ENCODE assay signal across 22 cellular contexts in genomic region chr4:173160871-173161270, GRCh38. TPM values are rescaled to one million over a fixed set of nuclear protein-coding genes. Genes with fewer than 3 reads are reported as not detected.
DNase-seq lines count a peak whose midpoint lies in the region; ATAC-seq and TF ChIP-seq lines count a peak whose summit lies in the region.
"Had no signal": no experiment of that assay in that cellular context is flagged by ENCODE, and none has a peak within 500 bp of the region (broad histone marks: within the 10 kb centered on the region; RNA-seq: fewer than 3 reads in every experiment).

No MANE protein-coding gene starts in this region.

- BruUV-seq in Panc1 (replicated peaks; lab: Mats Ljungman, UMichigan) = no TSS peak

- H3K36me3 Mint-ChIP-seq in activated CD4-positive, alpha-beta T cell treated with anti-CD3 and anti-CD28 coated beads, Interleukin-2, amount 10 ng/mL, durations not matched to agents 24 days and 14 days (ENCODE audit: low read depth) = peaks cover 5% of the 10 kb centered on the region
- H3K36me3 Mint-ChIP-seq in nephron progenitor cell (ENCODE audit: low read depth) = no peaks in the 10 kb centered on the region

- H3K27ac Mint-ChIP-seq in activated CD4-positive, alpha-beta T cell treated with anti-CD3 and anti-CD28 coated beads, Interleukin-2, amount 10 ng/mL, durations not matched to agents 24 days and 14 days = no peak overlapping the region
- peak overlapping the region; percentile 23 for H3K27ac Mint-ChIP-seq in nephron progenitor cell
- H3K27ac Mint-ChIP-seq: CD4-positive, alpha-beta T cell; HFFc6 had no signal

- intact Hi-C loops in activated CD4-positive, alpha-beta T cell treated with anti-CD3 and anti-CD28 coated beads, Interleukin-2, amount 10 ng/mL, durations not matched to agents 24 days and 14 days (cut with micrococcal nuclease) = no loop called here
- intact Hi-C loops in Panc1 (cut with micrococcal nuclease; ENCODE audit: unreplicated experiment) = no loop called here

- peaks cover 14% of the 10 kb centered on the region; the same call in 1 of the 2 replicates for H3K36me3 ChIP-seq in Panc1 (ENCODE audit: control insufficient read depth, insufficient read depth, low read length)
- H3K36me3 ChIP-seq: BE2C, HAP-1 had no signal

- POLR2A ChIA-PET in Panc1 (lab: Charles Lee) = no interaction called here

- TF ChIP-seq CTCF in Panc1 (IDR thresholded peaks at IDR 0.05) = no peak
- TF ChIP-seq CTCF in nephron progenitor cell (IDR thresholded peaks at IDR 0.05) = no peak

- no peaks in the 10 kb centered on the region for H3K27me3 ChIP-seq in Panc1 (ENCODE audit: control insufficient read depth, insufficient read depth, low read length)
- H3K27me3 ChIP-seq: BLaER1 treated with 17β-estradiol and CSF1 and Interleukin-3, amounts not matched to agents 10 nM and 100 nM had no signal

- no peaks in the 10 kb centered on the region for H3K9me3 Mint-ChIP-seq in activated CD4-positive, alpha-beta T cell treated with anti-CD3 and anti-CD28 coated beads, Interleukin-2, amount 10 ng/mL, durations not matched to agents 24 days and 14 days
- no peaks in the 10 kb centered on the region for H3K9me3 Mint-ChIP-seq in nephron progenitor cell
- H3K9me3 Mint-ChIP-seq: CD14-positive monocyte; CD4-positive, alpha-beta T cell; CD8-positive, alpha-beta memory T cell; HFFc6 had no signal

- H3K4me1 Mint-ChIP-seq in activated CD4-positive, alpha-beta T cell treated with anti-CD3 and anti-CD28 coated beads, Interleukin-2, amount 10 ng/mL, durations not matched to agents 24 days and 14 days = peaks cover 3% of the 10 kb centered on the region
- peaks cover 4% of the 10 kb centered on the region for H3K4me1 Mint-ChIP-seq in nephron progenitor cell

- no peak for ATAC-seq in Panc1
- no peak for ATAC-seq in GM18909 (IDR thresholded peaks at IDR 0.05; ENCODE audit: poor library complexity, unreplicated experiment)
- ATAC-seq: A549 had no signal

- in situ Hi-C loops in Panc1 (cut with HindIII; ENCODE audit: low pct_unique_long_range_greater_than_20kb, low sequenced_read_pairs) = loop anchor here (25.0 kb wide), 1 partner anchor 101 kb away; no protein-coding TSS in a partner anchor

- no peaks in the 10 kb centered on the region for H3K27me3 Mint-ChIP-seq in activated CD4-positive, alpha-beta T cell treated with anti-CD3 and anti-CD28 coated beads, Interleukin-2, amount 10 ng/mL, durations not matched to agents 24 days and 14 days
- H3K27me3 Mint-ChIP-seq in nephron progenitor cell (ENCODE audit: low read depth, poor library complexity) = no peaks in the 10 kb centered on the region
- H3K27me3 Mint-ChIP-seq: CD4-positive, alpha-beta T cell; CD8-positive, alpha-beta memory T cell had no signal

- H3K4me3 Mint-ChIP-seq in activated CD4-positive, alpha-beta T cell treated with anti-CD3 and anti-CD28 coated beads, Interleukin-2, amount 10 ng/mL, durations not matched to agents 24 days and 14 days = no peak overlapping the region
- H3K4me3 Mint-ChIP-seq in nephron progenitor cell = no peak overlapping the region
- H3K4me3 Mint-ChIP-seq: CD14-positive monocyte; CD4-positive, alpha-beta T cell; CD8-positive, alpha-beta memory T cell; HFFc6 had no signal

- H3K4me3 ChIP-seq in Panc1 (ENCODE audit: low read depth in 2 of 2, low read length in 2 of 2) = no peak overlapping the region
- H3K4me3 ChIP-seq: A549; BLaER1 treated with 17β-estradiol and CSF1 and Interleukin-3, amounts not matched to agents 10 nM and 100 nM; HAP-1 had no signal

- CTCF ChIA-PET in Panc1 (lab: Charles Lee) = no interaction called here

- peak overlapping the region; percentile 57; the same call in 1 of the 2 replicates for H3K27ac ChIP-seq in Panc1 (ENCODE audit: low read length)
- H3K27ac ChIP-seq: A549; BLaER1 treated with 17β-estradiol and CSF1 and Interleukin-3, amounts not matched to agents 10 nM and 100 nM had no signal

- H3K9me3 ChIP-seq in Panc1 (ENCODE audit: control insufficient read depth, insufficient read depth, low read depth, low read length) = no peaks in the 10 kb centered on the region
- H3K9me3 ChIP-seq: A549; BE2C; BLaER1 treated with 17β-estradiol and CSF1 and Interleukin-3, amounts not matched to agents 10 nM and 100 nM; HAP-1 had no signal

- peaks cover 3% of the 10 kb centered on the region for H3K4me1 ChIP-seq in Panc1 (ENCODE audit: control insufficient read depth, insufficient read depth, low read length)
- H3K4me1 ChIP-seq: A549, BE2C, HAP-1 had no signal

- DNase-seq in activated CD4-positive, alpha-beta T cell treated with anti-CD3 and anti-CD28 coated beads, Interleukin-2, amount 10 ng/mL, durations not matched to agents 24 days and 14 days = peak; percentile 15
- DNase-seq in activated CD4-positive, alpha-beta T cell treated with anti-CD3 and anti-CD28 coated beads, Interleukin-2, amount 50 U/mL, for 48 hours = no peak
- DNase-seq in Panc1 (ENCODE audit: low read depth, low spot score) (no peak), nephron progenitor cell (no peak), HuH-7.5 (ENCODE audit: low spot score) (no peak), cortex of kidney (lab: John Stamatoyannopoulos, UW) (no peak)
- DNase-seq: 8988T; ACHN; AML-193; BE2C; CD4-positive, alpha-beta T cell; CD8-positive, alpha-beta memory T cell; DMS53; DMS79 treated with DMSO at 0.1 percent for 48 hours; GF-D8; GOT3; HFFc6 had no signal

RNA-seq across cellular contexts. Expression of gene GALNT7, which starts 7.7 kb away (rescaled TPM):
- total RNA-seq in activated CD4-positive, alpha-beta T cell treated with anti-CD3 and anti-CD28 coated beads, Interleukin-2, amount 10 ng/mL, durations not matched to agents 24 days and 14 days = 25.9 and 26.7 TPM in 2 replicates
- total RNA-seq in Panc1 (2021; ENCODE audit: unreplicated experiment) = 156 TPM
- polyA plus RNA-seq in Panc1 (2012; ENCODE audit: insufficient read length) = 83.0 TPM
